ENCODE assay signal across 20 cellular contexts in the genomic region with DNA sequence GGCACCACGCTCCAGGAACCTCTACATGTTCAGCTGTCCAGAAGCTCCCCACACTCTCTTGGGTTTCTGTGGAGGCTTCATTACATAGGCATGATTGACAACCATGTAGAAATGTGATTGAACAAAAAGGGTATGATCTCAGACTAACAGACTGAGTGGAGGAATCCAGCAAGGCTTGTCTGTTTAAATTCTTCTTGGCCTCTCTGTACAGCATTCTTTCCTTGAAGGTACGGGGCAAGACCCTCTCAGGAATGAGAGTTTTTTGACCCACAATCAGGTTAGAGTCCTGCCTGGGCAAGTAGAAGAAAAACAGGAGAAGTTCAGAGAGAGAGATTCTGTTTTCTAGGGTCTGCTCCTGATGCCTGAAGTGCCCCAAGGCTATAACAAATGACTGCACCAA. TPM values are rescaled to one million over a fixed set of nuclear protein-coding genes. Genes with fewer than 3 reads are reported as not detected.
DNase-seq lines count a peak whose midpoint lies in the region; ATAC-seq and TF ChIP-seq lines count a peak whose summit lies in the region.
"Had no signal": no experiment of that assay in that cellular context is flagged by ENCODE, and none has a peak within 500 bp of the region (broad histone marks: within the 10 kb centered on the region; RNA-seq: fewer than 3 reads in every experiment).

No MANE protein-coding gene starts in this region.

- intact Hi-C loops in MCF 10A (cut with micrococcal nuclease) (no loop called here), mammary epithelial cell (cut with micrococcal nuclease) (no loop called here)

- H4K20me1 ChIP-seq in mammary epithelial cell (ENCODE audit: insufficient read depth, low read length): no peaks in the 10 kb centered on the region
- no peaks in the 10 kb centered on the region for H4K20me1 ChIP-seq in GM23338 (replicated peaks; ENCODE audit: insufficient read depth)
- H4K20me1 ChIP-seq: BLaER1 treated with 17β-estradiol and CSF1 and Interleukin-3, amounts not matched to agents 10 nM and 100 nM had no signal

- in situ Hi-C loops in mammary epithelial cell (cut with MboI; ENCODE audit: low sequenced_read_pairs in 2 of 2): no loop called here

- H3K4me2 ChIP-seq in mammary epithelial cell (ENCODE audit: insufficient read depth, low read depth, low read length) (no peak overlapping the region), GM23338 (no peak overlapping the region)

- H2AFZ ChIP-seq in mammary epithelial cell (ENCODE audit: low read depth, low read length) (no peak overlapping the region), GM23338 (no peak overlapping the region)

- no peak overlapping the region for H3K4me3 Mint-ChIP-seq in MCF 10A (ENCODE audit: unreplicated experiment)
- no peak overlapping the region for H3K4me3 Mint-ChIP-seq in type B pancreatic cell
- no peak overlapping the region for H3K4me3 Mint-ChIP-seq in GM23338
- H3K4me3 Mint-ChIP-seq: CD14-positive monocyte; CD4-positive, alpha-beta T cell; CD8-positive, alpha-beta memory T cell had no signal

- H3K4me3 ChIP-seq in mammary epithelial cell (replicated peaks in 1 of 3; ENCODE audit: insufficient read depth in 1 of 3, low read depth in 2 of 3, low read length in 3 of 3): no peak overlapping the region
- peak overlapping the region; percentile 12 for H3K4me3 ChIP-seq in epithelial cell of proximal tubule (ENCODE audit: low read depth, low read length)
- no peak overlapping the region for H3K4me3 ChIP-seq in GM23338
- H3K4me3 ChIP-seq: BLaER1 treated with 17β-estradiol and CSF1 and Interleukin-3, amounts not matched to agents 10 nM and 100 nM had no signal

- no peaks in the 10 kb centered on the region for H3K27me3 Mint-ChIP-seq in MCF 10A (ENCODE audit: insufficient read depth, unreplicated experiment)
- H3K27me3 Mint-ChIP-seq in type B pancreatic cell: no peaks in the 10 kb centered on the region
- H3K27me3 Mint-ChIP-seq in GM23338 (ENCODE audit: insufficient read depth, low read depth, poor library complexity): no peaks in the 10 kb centered on the region

- CTCF ChIA-PET in MCF 10A (lab: Yijun Ruan, JAX) (interaction anchor here (1.1 kb wide), 1 partner anchor 20 kb away, joined by 3 read pairs; no protein-coding TSS in a partner anchor), mammary epithelial cell (lab: Charles Lee; ENCODE audit: low non-redundant PET) (no interaction called here)

- H3K36me3 ChIP-seq in mammary epithelial cell (ENCODE audit: insufficient read depth, low read length): no peaks in the 10 kb centered on the region
- H3K36me3 ChIP-seq in GM23338 (ENCODE audit: insufficient read depth): no peaks in the 10 kb centered on the region
- H3K36me3 ChIP-seq: BLaER1 treated with 17β-estradiol and CSF1 and Interleukin-3, amounts not matched to agents 10 nM and 100 nM had no signal

- 81% methylated on average over 2 of the region's 2 CpGs for WGBS in mammary epithelial cell (ENCODE audit: low coverage, missing lambda C conversion rate)

- POLR2A ChIA-PET in MCF 10A (lab: Yijun Ruan, JAX): no interaction called here

- H3K4me1 ChIP-seq in mammary epithelial cell (ENCODE audit: insufficient read depth, low read length) (peaks cover 8% of the 10 kb centered on the region), GM23338 (ENCODE audit: insufficient read depth) (no peaks in the 10 kb centered on the region)

- no peak for TF ChIP-seq CTCF in MCF 10A (IDR thresholded peaks at IDR 0.05; ENCODE audit: unreplicated experiment)
- no peak for TF ChIP-seq CTCF in mammary epithelial cell (conservative IDR thresholded peaks at IDR 0.05 in 1 of 2, IDR thresholded peaks at IDR 0.05 in 1 of 2; ENCODE audit: extremely low read depth in 1 of 2, insufficient read depth in 1 of 2, low read depth in 1 of 2, low read length in 2 of 2)
- no peak for TF ChIP-seq CTCF in epithelial cell of proximal tubule (conservative IDR thresholded peaks at IDR 0.05; ENCODE audit: low read depth, low read length)
- TF ChIP-seq CTCF in type B pancreatic cell (conservative IDR thresholded peaks at IDR 0.05): no peak
- TF ChIP-seq CTCF in GM23338 (conservative IDR thresholded peaks at IDR 0.05; ENCODE audit: low read depth in 2 of 2): no peak

- no TSS peak for BruUV-seq in MCF 10A (replicated peaks; lab: Mats Ljungman, UMichigan)
- no TSS peak for BruUV-seq in mammary epithelial cell (replicated peaks; lab: Mats Ljungman, UMichigan)

- H3K27me3 ChIP-seq in mammary epithelial cell (ENCODE audit: insufficient read depth, low read length) (no peaks in the 10 kb centered on the region), GM23338 (ENCODE audit: insufficient read depth) (no peaks in the 10 kb centered on the region)
- H3K27me3 ChIP-seq: BE2C; BLaER1 treated with 17β-estradiol and CSF1 and Interleukin-3, amounts not matched to agents 10 nM and 100 nM had no signal

- H3F3A ChIP-seq in GM23338 (replicated peaks; ENCODE audit: low read depth): no peaks in the 10 kb centered on the region

- no peak overlapping the region for H3K9ac ChIP-seq in mammary epithelial cell (ENCODE audit: insufficient read depth, low read length)
- H3K9ac ChIP-seq: BLaER1 treated with 17β-estradiol and CSF1 and Interleukin-3, amounts not matched to agents 10 nM and 100 nM had no signal

- DNase-seq in MCF 10A (ENCODE audit: unreplicated experiment): no peak
- no peak for DNase-seq in mammary epithelial cell
- no peak for DNase-seq in epithelial cell of proximal tubule (ENCODE audit: low read depth)
- no peak for DNase-seq in type B pancreatic cell (ENCODE audit: extremely low spot score, unreplicated experiment)
- no peak for DNase-seq in GM23338 (ENCODE audit: low spot score)
- DNase-seq: ACHN; AML-193; BE2C; Calu3; CD4-positive, alpha-beta T cell; CD8-positive, alpha-beta memory T cell; DMS53; DMS79 treated with DMSO at 0.1 percent for 48 hours; GF-D8; H7; HCEC 1CT had no signal

- H3K9me3 Mint-ChIP-seq in MCF 10A (ENCODE audit: unreplicated experiment) (no peaks in the 10 kb centered on the region), type B pancreatic cell (no peaks in the 10 kb centered on the region), GM23338 (no peaks in the 10 kb centered on the region)
- H3K9me3 Mint-ChIP-seq: CD4-positive, alpha-beta T cell; CD8-positive, alpha-beta memory T cell had no signal

- ATAC-seq in HG02610 (IDR thresholded peaks at IDR 0.05; ENCODE audit: unreplicated experiment): no peak
- ATAC-seq in GM23338: no peak

- peaks cover 27% of the 10 kb centered on the region for H3K4me1 Mint-ChIP-seq in MCF 10A (ENCODE audit: insufficient read depth, unreplicated experiment)
- peaks cover 5% of the 10 kb centered on the region for H3K4me1 Mint-ChIP-seq in type B pancreatic cell (ENCODE audit: unreplicated experiment)
- peaks cover 7% of the 10 kb centered on the region; the same call in 1 of the 3 replicates for H3K4me1 Mint-ChIP-seq in GM23338
- H3K4me1 Mint-ChIP-seq: CD8-positive, alpha-beta memory T cell had no signal

- H3K27ac Mint-ChIP-seq in MCF 10A (ENCODE audit: low read depth, unreplicated experiment): peak overlapping the region; percentile 84
- H3K27ac Mint-ChIP-seq in type B pancreatic cell: peak overlapping the region; percentile 61
- H3K27ac Mint-ChIP-seq in GM23338: no peak overlapping the region
- H3K27ac Mint-ChIP-seq: CD4-positive, alpha-beta T cell; CD8-positive, alpha-beta memory T cell had no signal

- H3K27ac ChIP-seq in mammary epithelial cell (ENCODE audit: insufficient read depth, low read depth, low read length) (no peak overlapping the region), GM23338 (ENCODE audit: low read depth) (no peak overlapping the region)
- H3K27ac ChIP-seq: 22Rv1; BLaER1 treated with 17β-estradiol and CSF1 and Interleukin-3, amounts not matched to agents 10 nM and 100 nM had no signal

- no peaks in the 10 kb centered on the region for H3K9me2 ChIP-seq in GM23338 (ENCODE audit: insufficient read depth)

- H3K36me3 Mint-ChIP-seq in MCF 10A (ENCODE audit: insufficient read depth, unreplicated experiment) (peaks cover 16% of the 10 kb centered on the region), type B pancreatic cell (peaks cover 13% of the 10 kb centered on the region), GM23338 (ENCODE audit: low read depth) (no peaks in the 10 kb centered on the region)
- H3K36me3 Mint-ChIP-seq: CD14-positive monocyte; CD8-positive, alpha-beta memory T cell had no signal

- dilution Hi-C loops in mammary epithelial cell (cut with HindIII; ENCODE audit: low sequenced_read_pairs): no loop called here

- peaks cover 87% of the 10 kb centered on the region for H3K79me2 ChIP-seq in mammary epithelial cell (ENCODE audit: insufficient read depth, low read length)
- no peaks in the 10 kb centered on the region for H3K79me2 ChIP-seq in GM23338 (replicated peaks; ENCODE audit: insufficient read depth)

- no peaks in the 10 kb centered on the region for H3K9me3 ChIP-seq in mammary epithelial cell (replicated peaks; ENCODE audit: insufficient read depth, low read length)
- H3K9me3 ChIP-seq: BE2C had no signal

TF ChIP-seq in GM23338, 12 proteins besides CTCF, POLR2A, EP300 and RAD21 (continues in another document):
- no peak for TF ChIP-seq STAT1 (IDR thresholded peaks at IDR 0.05; ENCODE audit: unreplicated experiment)
- TF ChIP-seq EZH2phosphoT487 (IDR thresholded peaks at IDR 0.05; ENCODE audit: unreplicated experiment): no peak
- TF ChIP-seq ZNF331 (CRISPR knock-in tag; IDR thresholded peaks at IDR 0.05; ENCODE audit: low read depth): no peak

RNA-seq across cellular contexts. Expression of a gene that starts 40.9 kb away (rescaled TPM):
- total RNA-seq in MCF 10A (2022) (65.0 and 66.7 TPM in 2 replicates), mammary epithelial cell (10 to 100 TPM; 14.3 to 34.4 TPM), epithelial cell of proximal tubule (9.4 and 14.5 TPM in 2 replicates), type B pancreatic cell (ENCODE audit: low replicate concordance) (13.1 and 14.9 TPM in 2 replicates)
- polyA plus RNA-seq in mammary epithelial cell (8.8 TPM), GM23338 (2016; fragmentation: Nextera tagmentation; extraction: Ambion mirVana) (8.1 and 8.3 TPM in 2 replicates)
- polyA minus RNA-seq in mammary epithelial cell: 42.9 TPM
- 5.6 and 6.1 TPM in 2 replicates for total RNA-seq in GM23338 (2014; rRNA removed; shearing (Covaris generic))
